ENCODE assay signal across 2 cellular contexts in genomic region chr12:104475269-104475668, GRCh38.
TF ChIP-seq lines count a peak whose summit lies in the region.

No MANE protein-coding gene starts in this region.

TF ChIP-seq in liver, 16 proteins besides CTCF, POLR2A, EP300 and RAD21:
- TF ChIP-seq NR2F2 (IDR thresholded peaks at IDR 0.05) (peak; percentile 41), REST (IDR thresholded peaks at IDR 0.05) (no peak)

TF ChIP-seq in HepG2, 621 proteins besides CTCF, POLR2A, EP300 and RAD21:
- TF ChIP-seq EEA1 (CRISPR knock-in tag; IDR thresholded peaks at IDR 0.05; ENCODE audit: borderline replicate concordance) (no peak), JARID2 (CRISPR knock-in tag; IDR thresholded peaks at IDR 0.05; ENCODE audit: insufficient replicate concordance) (no peak), HOXD1 (CRISPR knock-in tag; IDR thresholded peaks at IDR 0.05) (no peak), HDAC1 (CRISPR knock-in tag; IDR thresholded peaks at IDR 0.05) (no peak), MED1 (CRISPR knock-in tag; IDR thresholded peaks at IDR 0.05) (no peak), PBX2 (CRISPR knock-in tag; IDR thresholded peaks at IDR 0.05) (no peak), CBX5 (CRISPR knock-in tag; IDR thresholded peaks at IDR 0.05; ENCODE audit: borderline replicate concordance) (no peak), ZNF468 (CRISPR knock-in tag; IDR thresholded peaks at IDR 0.05) (no peak), KDM5B (CRISPR knock-in tag; IDR thresholded peaks at IDR 0.05; ENCODE audit: borderline replicate concordance) (no peak), SKIL (CRISPR knock-in tag; IDR thresholded peaks at IDR 0.05; ENCODE audit: borderline replicate concordance) (no peak), ZNF740 (CRISPR knock-in tag; IDR thresholded peaks at IDR 0.05) (no peak), HIC2 (CRISPR knock-in tag; IDR thresholded peaks at IDR 0.05; ENCODE audit: low read depth) (no peak), NBN (conservative IDR thresholded peaks at IDR 0.05) (no peak), ZNF614 (CRISPR knock-in tag; IDR thresholded peaks at IDR 0.05; ENCODE audit: borderline replicate concordance) (no peak), NFYB (CRISPR knock-in tag; IDR thresholded peaks at IDR 0.05) (no peak), ZBTB42 (CRISPR knock-in tag; IDR thresholded peaks at IDR 0.05) (no peak)
TF ChIP-seq in HepG2: peak in this region for 0.
